27 cellular contexts compared by ENCODE assay signal in the genomic region with DNA sequence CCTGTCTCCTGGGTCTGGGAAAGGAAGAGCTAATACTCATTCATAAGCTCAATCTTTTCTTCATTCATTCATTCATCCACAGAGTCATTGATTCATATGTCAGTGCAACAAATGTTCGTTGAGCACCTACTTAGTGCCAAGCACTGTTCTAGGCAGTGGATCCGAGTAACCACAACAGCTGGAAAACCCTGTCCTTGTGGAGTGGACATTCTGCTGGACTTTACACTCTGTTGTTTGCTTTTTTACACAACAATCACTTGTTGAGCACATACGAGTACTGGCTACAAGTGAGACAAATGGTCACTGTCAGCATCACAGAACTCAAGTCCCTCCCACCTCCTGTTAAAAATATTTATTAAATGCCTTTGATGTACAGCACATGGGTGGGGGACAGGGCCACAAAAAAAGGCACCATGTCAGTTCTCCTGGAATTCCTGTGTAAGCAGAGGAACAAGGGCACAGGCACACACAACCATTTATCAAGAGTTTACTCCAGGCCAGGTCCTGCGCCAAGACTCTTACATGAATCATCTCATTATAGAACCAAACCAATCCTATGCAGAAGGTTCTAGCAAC. TPM values are rescaled to one million over a fixed set of nuclear protein-coding genes. Genes with fewer than 3 reads are reported as not detected.
"Had no signal": no experiment of that assay in that cellular context is flagged by ENCODE, and none has a peak within 500 bp of the region (broad histone marks: within the 10 kb centered on the region; RNA-seq: fewer than 3 reads in every experiment).

No MANE protein-coding gene starts in this region.

- H3K36me3 ChIP-seq: esophagus muscularis mucosa, neural progenitor cell, thoracic aorta, vagina had no signal

- DNase-seq: activated CD4-positive, alpha-beta memory T cell treated with anti-CD3 and anti-CD28 coated beads, Interleukin-2, amount 10 ng/mL, durations not matched to agents 7 days and 5 days; activated CD4-positive, alpha-beta T cell treated with anti-CD3 and anti-CD28 coated beads, Interleukin-2, amount 10 ng/mL, durations not matched to agents 24 days and 14 days; activated gamma-delta T cell treated with Interleukin-2 at 50 U/mL for 16 hours; activated naive CD8-positive, alpha-beta T cell treated with anti-CD3 and anti-CD28 coated beads, Interleukin-2, amount 50 U/mL, for 24 hours; activated T-cell treated with anti-CD3 and anti-CD28 coated beads, Interleukin-2, amount 50 U/mL, for 4 hours; amygdala; dermis blood vessel endothelial cell; effector CD4-positive, alpha-beta T cell; kidney glomerular epithelial cell; left ventricle myocardium superior; midbrain; natural killer cell; occipital lobe; posterior cingulate gyrus; stimulated activated CD4-positive, alpha-beta T cell treated with anti-CD3 and anti-CD28 coated beads, Interleukin-12 subunit alpha, Interleukin-12 subunit beta, amount 100 ng/mL, for 4 hours; stimulated activated CD4-positive, alpha-beta T cell treated with anti-CD3 and anti-CD28 coated beads, Interleukin-4, amount 100 ng/mL, for 24 hours; T-helper 1 cell; trophoblast cell had no signal

- H3K9me3 ChIP-seq: esophagus muscularis mucosa, thoracic aorta, vagina had no signal

- H3K27me3 ChIP-seq: neural progenitor cell, vagina had no signal

- H3K4me1 ChIP-seq: esophagus muscularis mucosa, vagina had no signal

- ATAC-seq: activated CD4-positive, CD25-positive, alpha-beta regulatory T cell treated with anti-CD3 and anti-CD28 coated beads, Interleukin-2, amount 50 U/mL, for 24 hours; activated naive CD8-positive, alpha-beta T cell treated with anti-CD3 and anti-CD28 coated beads, Interleukin-2, amount 50 U/mL, for 24 hours; activated T-cell treated with anti-CD3 and anti-CD28 coated beads, Interleukin-2, amount 50 U/mL, for 4 hours; activated T-helper 17 cell treated with anti-CD3 and anti-CD28 coated beads, Interleukin-2, amount 50 U/mL, for 72 hours; left ventricle myocardium superior; natural killer cell; sciatic nerve; stimulated activated effector memory CD8-positive, alpha-beta T cell treated with anti-CD3 and anti-CD28 coated beads, Interleukin-12 subunit alpha, Interleukin-12 subunit beta, amount 100 ng/mL, for 72 hours had no signal

- H3K27ac ChIP-seq: esophagus muscularis mucosa, neural progenitor cell, skin epidermis, thoracic aorta, vagina had no signal

- H3K4me3 ChIP-seq: esophagus muscularis mucosa, neural progenitor cell, skin epidermis, thoracic aorta, vagina had no signal

RNA-seq across cellular contexts. Expression of gene TEKT5, which starts 46.9 kb away (rescaled TPM):
- total RNA-seq: activated CD4-positive, alpha-beta memory T cell treated with anti-CD3 and anti-CD28 coated beads, Interleukin-2, amount 10 ng/mL, durations not matched to agents 7 days and 5 days; activated CD4-positive, alpha-beta T cell treated with anti-CD3 and anti-CD28 coated beads, Interleukin-2, amount 10 ng/mL, durations not matched to agents 24 days and 14 days; activated T-cell treated with anti-CD3 and anti-CD28 coated beads, Interleukin-2, amount 50 U/mL, for 4 hours; dermis blood vessel endothelial cell; esophagus muscularis mucosa; left ventricle myocardium superior; sciatic nerve; thoracic aorta; vagina had no signal
